ENCODE assay signal across 10 cellular contexts in genomic region chr17:46027326-46028325, GRCh38. TPM values are rescaled to one million over a fixed set of nuclear protein-coding genes. Genes with fewer than 3 reads are reported as not detected.
DNase-seq lines count a peak whose midpoint lies in the region; ATAC-seq and TF ChIP-seq lines count a peak whose summit lies in the region.
"Had no signal": no experiment of that assay in that cellular context is flagged by ENCODE, and none has a peak within 500 bp of the region (broad histone marks: within the 10 kb centered on the region; RNA-seq: fewer than 3 reads in every experiment).

No MANE protein-coding gene starts in this region.

- no peak for ATAC-seq in HG03460 (IDR thresholded peaks at IDR 0.05; ENCODE audit: unreplicated experiment)
- no peak for ATAC-seq in GM18505 (IDR thresholded peaks at IDR 0.05; ENCODE audit: unreplicated experiment)

- H3K27me3 ChIP-seq in OCI-LY1 (ENCODE audit: insufficient read depth, low read length) (no peaks in the 10 kb centered on the region), spleen (replicated peaks in 1 of 7) (no peaks in the 10 kb centered on the region)

- peaks cover 41% of the 10 kb centered on the region for H3K36me3 Mint-ChIP-seq in activated naive CD4-positive, alpha-beta T cell treated with anti-CD3 and anti-CD28 coated beads, Interleukin-2, amount 10 ng/mL, durations not matched to agents 7 days and 5 days
- H3K36me3 Mint-ChIP-seq in endothelial cell (ENCODE audit: low read depth, unreplicated experiment): peaks cover 40% of the 10 kb centered on the region

- no peaks in the 10 kb centered on the region for H3K9me2 ChIP-seq in OCI-LY1 (ENCODE audit: low read depth, low read length)

- H3K4me1 ChIP-seq in OCI-LY1 (ENCODE audit: insufficient read depth, low read length, severe bottlenecking) (peaks cover 34% of the 10 kb centered on the region), spleen (peaks cover 0 to 54% (median 40%) of the 10 kb centered on the region in 6 donors)

- CTCF ChIA-PET in activated naive CD4-positive, alpha-beta T cell treated with anti-CD3 and anti-CD28 coated beads, Interleukin-2, amount 10 ng/mL, durations not matched to agents 7 days and 5 days (lab: Charles Lee): interaction anchor here (2.0 kb wide), 1 partner anchor 17 kb away, joined by 4 read pairs; no protein-coding TSS in a partner anchor

- H3K4me1 Mint-ChIP-seq in activated naive CD4-positive, alpha-beta T cell treated with anti-CD3 and anti-CD28 coated beads, Interleukin-2, amount 10 ng/mL, durations not matched to agents 7 days and 5 days: peaks cover 6% of the 10 kb centered on the region
- H3K4me1 Mint-ChIP-seq in endothelial cell (ENCODE audit: unreplicated experiment): peaks cover 19% of the 10 kb centered on the region

- no peaks in the 10 kb centered on the region for H4K20me1 ChIP-seq in OCI-LY1 (ENCODE audit: insufficient read depth, low read length)

- peaks cover 58% of the 10 kb centered on the region for H3K36me3 ChIP-seq in OCI-LY1 (ENCODE audit: insufficient read depth, low read length)
- H3K36me3 ChIP-seq in spleen: peaks cover 4 to 90% (median 27%) of the 10 kb centered on the region in 6 donors

- no peak for DNase-seq in activated naive CD4-positive, alpha-beta T cell treated with anti-CD3 and anti-CD28 coated beads, Interleukin-2, amount 10 ng/mL, durations not matched to agents 7 days and 5 days
- DNase-seq in activated naive CD4-positive, alpha-beta T cell treated with Interleukin-2 at 50 U/mL for 16 hours: no peak
- DNase-seq in endothelial cell (ENCODE audit: low spot score) (no peak), spleen (peak; percentile 31)
- DNase-seq in stimulated activated naive CD4-positive, alpha-beta T cell treated with Interleukin-2 at 50 U/mL for 16 hours (lab: John Stamatoyannopoulos, UW): no peak
- DNase-seq: stimulated activated naive CD4-positive, alpha-beta T cell had no signal

- H3K27ac Mint-ChIP-seq in activated naive CD4-positive, alpha-beta T cell treated with anti-CD3 and anti-CD28 coated beads, Interleukin-2, amount 10 ng/mL, durations not matched to agents 7 days and 5 days: peak overlapping the region; percentile 78
- peak overlapping the region; percentile 64 for H3K27ac Mint-ChIP-seq in endothelial cell (ENCODE audit: unreplicated experiment)

- no peaks in the 10 kb centered on the region for H3F3A ChIP-seq in OCI-LY1 (ENCODE audit: insufficient read depth, low read length)

- H3K27ac ChIP-seq in OCI-LY1 (ENCODE audit: low read depth, low read length, poor library complexity, severe bottlenecking) (peak overlapping the region; percentile 70), spleen (peak overlapping the region in 6 of 8 donors; percentile 23 to 77 (median 66))

- no peaks in the 10 kb centered on the region for H3K27me3 Mint-ChIP-seq in activated naive CD4-positive, alpha-beta T cell treated with anti-CD3 and anti-CD28 coated beads, Interleukin-2, amount 10 ng/mL, durations not matched to agents 7 days and 5 days
- H3K27me3 Mint-ChIP-seq in endothelial cell (ENCODE audit: unreplicated experiment): no peaks in the 10 kb centered on the region

- H3K79me2 ChIP-seq in OCI-LY1 (ENCODE audit: insufficient read depth, low read length): no peaks in the 10 kb centered on the region

- TF ChIP-seq POLR2A in spleen (IDR thresholded peaks at IDR 0.05): no peak
- no peak for TF ChIP-seq POLR2A in GM18505 (IDR thresholded peaks at IDR 0.05; ENCODE audit: borderline replicate concordance, extremely low read depth, insufficient read depth, insufficient read length)

- no peak overlapping the region for H3K4me3 Mint-ChIP-seq in activated naive CD4-positive, alpha-beta T cell treated with anti-CD3 and anti-CD28 coated beads, Interleukin-2, amount 10 ng/mL, durations not matched to agents 7 days and 5 days
- peak overlapping the region; percentile 31 for H3K4me3 Mint-ChIP-seq in endothelial cell (ENCODE audit: unreplicated experiment)

- intact Hi-C loops in spleen (cut with DNase I; ENCODE audit: low total_unique reads): no loop called here

- no peak overlapping the region; the same call in 1 of the 2 replicates for H3K9ac ChIP-seq in OCI-LY1 (ENCODE audit: low read length)

- TF ChIP-seq CTCF in OCI-LY1 (IDR thresholded peaks at IDR 0.05; ENCODE audit: low read length) (no peak), endothelial cell (IDR thresholded peaks at IDR 0.05; ENCODE audit: unreplicated experiment) (no peak), spleen (IDR thresholded peaks at IDR 0.05 in 8 of 11, conservative IDR thresholded peaks at IDR 0.05 in 3 of 11) (no peak)

- H3K4me3 ChIP-seq in OCI-LY1 (ENCODE audit: low read depth, low read length, poor library complexity, severe bottlenecking) (no peak overlapping the region), spleen (no peak overlapping the region)

- no peaks in the 10 kb centered on the region for H3K9me3 Mint-ChIP-seq in activated naive CD4-positive, alpha-beta T cell treated with anti-CD3 and anti-CD28 coated beads, Interleukin-2, amount 10 ng/mL, durations not matched to agents 7 days and 5 days
- no peaks in the 10 kb centered on the region for H3K9me3 Mint-ChIP-seq in endothelial cell (ENCODE audit: unreplicated experiment)

- no peak overlapping the region for H2AFZ ChIP-seq in OCI-LY1 (ENCODE audit: low read length)

- 70 to 82% (median 76%) methylated on average over 11 of the region's 11 CpGs for WGBS in spleen, 5 donors

- no peak overlapping the region for H3K4me2 ChIP-seq in OCI-LY1 (ENCODE audit: low read length)

- H3K9me3 ChIP-seq in OCI-LY1 (ENCODE audit: low read length) (no peaks in the 10 kb centered on the region), spleen (no peaks in the 10 kb centered on the region)

RNA-seq across cellular contexts. Expression of gene STH, which starts 28.6 kb away (rescaled TPM):
- total RNA-seq in endothelial cell (ENCODE audit: unreplicated experiment) (not detected), spleen (not detected)
- not detected for polyA plus RNA-seq in spleen
- total RNA-seq: SK-MEL-5 had no signal
